In genomic region chr6:113630738-113631535, GRCh38 we compare ENCODE assay signal across 8 cellular contexts.
DNase-seq lines count a peak whose midpoint lies in the region; ATAC-seq and TF ChIP-seq lines count a peak whose summit lies in the region.

No MANE protein-coding gene starts in this region.

- POLR2A ChIA-PET in activated CD8-positive, alpha-beta T cell treated with anti-CD3 and anti-CD28 coated beads, Interleukin-2, amount 10 ng/mL, durations not matched to agents 7 days and 5 days (lab: Charles Lee), result no interaction called here

- H3K4me1 ChIP-seq in right atrium auricular region, result peaks cover 0 to 53% of the 10 kb centered on the region in 2 donors

- H3K27ac ChIP-seq in right atrium auricular region, result peak overlapping the region; percentile 72 to 87

- in situ Hi-C loops in Caki2 (cut with HindIII; ENCODE audit: low pct_unique_long_range_greater_than_20kb, low sequenced_read_pairs), result no loop called here

- DNase-seq in Caki2 (ENCODE audit: low read depth) (peak; percentile 68), right atrium auricular region (ENCODE audit: low spot score) (no peak), NCI-H2196 treated with DMSO at 0.1 percent for 48 hours (lab: John Stamatoyannopoulos, UW; ENCODE audit: unreplicated experiment) (no peak), T1000 (lab: John Stamatoyannopoulos, UW) (no peak)
- peak; percentile 22 for DNase-seq in activated CD8-positive, alpha-beta T cell treated with anti-CD3 and anti-CD28 coated beads, Interleukin-2, amount 10 ng/mL, durations not matched to agents 7 days and 5 days
- DNase-seq in stimulated activated CD4-positive, alpha-beta T cell treated with anti-CD3 and anti-CD28 coated beads, Interleukin-4, amount 100 ng/mL, for 1 hour, result peak; percentile 3

- peak overlapping the region in 1 of 2 donors; percentile 34 for H3K4me3 ChIP-seq in right atrium auricular region

- H3K9me3 ChIP-seq in right atrium auricular region, result no peaks in the 10 kb centered on the region

- no peak overlapping the region for H3K4me3 Mint-ChIP-seq in activated CD8-positive, alpha-beta T cell treated with anti-CD3 and anti-CD28 coated beads, Interleukin-2, amount 10 ng/mL, durations not matched to agents 7 days and 5 days

- no peaks in the 10 kb centered on the region for H3K27me3 ChIP-seq in right atrium auricular region

- ATAC-seq in GM19452 (IDR thresholded peaks at IDR 0.05; ENCODE audit: unreplicated experiment) (peak; percentile 55), HG03457 (IDR thresholded peaks at IDR 0.05; ENCODE audit: unreplicated experiment) (peak; percentile 48)
- ATAC-seq in activated CD8-positive, alpha-beta T cell treated with anti-CD3 and anti-CD28 coated beads, Interleukin-2, amount 10 ng/mL, durations not matched to agents 7 days and 5 days, result peak; percentile 33

- peaks cover 5% of the 10 kb centered on the region for H3K27me3 Mint-ChIP-seq in activated CD8-positive, alpha-beta T cell treated with anti-CD3 and anti-CD28 coated beads, Interleukin-2, amount 10 ng/mL, durations not matched to agents 7 days and 5 days (ENCODE audit: low read depth)

- H3K36me3 Mint-ChIP-seq in activated CD8-positive, alpha-beta T cell treated with anti-CD3 and anti-CD28 coated beads, Interleukin-2, amount 10 ng/mL, durations not matched to agents 7 days and 5 days (ENCODE audit: low read depth), result no peaks in the 10 kb centered on the region

- TF ChIP-seq CTCF in right atrium auricular region (IDR thresholded peaks at IDR 0.05), result no peak

- H3K27ac Mint-ChIP-seq in activated CD8-positive, alpha-beta T cell treated with anti-CD3 and anti-CD28 coated beads, Interleukin-2, amount 10 ng/mL, durations not matched to agents 7 days and 5 days, result no peak overlapping the region

- peaks cover 10% of the 10 kb centered on the region for H3K4me1 Mint-ChIP-seq in activated CD8-positive, alpha-beta T cell treated with anti-CD3 and anti-CD28 coated beads, Interleukin-2, amount 10 ng/mL, durations not matched to agents 7 days and 5 days (ENCODE audit: low read depth)

- CTCF ChIA-PET in activated CD8-positive, alpha-beta T cell treated with anti-CD3 and anti-CD28 coated beads, Interleukin-2, amount 10 ng/mL, durations not matched to agents 7 days and 5 days (lab: Charles Lee), result interaction anchor here (1.1 kb wide), 1 partner anchor 228 kb away, joined by 3 read pairs; no protein-coding TSS in a partner anchor

- no peaks in the 10 kb centered on the region for H3K36me3 ChIP-seq in right atrium auricular region

- no peaks in the 10 kb centered on the region for H3K9me3 Mint-ChIP-seq in activated CD8-positive, alpha-beta T cell treated with anti-CD3 and anti-CD28 coated beads, Interleukin-2, amount 10 ng/mL, durations not matched to agents 7 days and 5 days (ENCODE audit: insufficient read depth)

Comparison
In these comparisons a context has a peak if more than half of its experiments do, and no peak if none do; other contexts are left out.
1. DNase-seq: peak in Caki2 (single experiment), activated CD8-positive, alpha-beta T cell treated with anti-CD3 and anti-CD28 coated beads, Interleukin-2, amount 10 ng/mL, durations not matched to agents 7 days and 5 days (single experiment) and stimulated activated CD4-positive, alpha-beta T cell treated with anti-CD3 and anti-CD28 coated beads, Interleukin-4, amount 100 ng/mL, for 1 hour (single experiment); none in right atrium auricular region (single experiment), NCI-H2196 treated with DMSO at 0.1 percent for 48 hours (single experiment) and T1000 (single experiment).
2. Peak in every context shown above with its lines, with median percentiles within 50 percentile points of each other: ATAC-seq.